31 cellular contexts compared by ENCODE assay signal in genomic region chr1:115830963-115831362, GRCh38. TPM values are rescaled to one million over a fixed set of nuclear protein-coding genes. Genes with fewer than 3 reads are reported as not detected.
"Had no signal": no experiment of that assay in that cellular context is flagged by ENCODE, and none has a peak within 500 bp of the region (broad histone marks: within the 10 kb centered on the region; RNA-seq: fewer than 3 reads in every experiment).

No MANE protein-coding gene starts in this region.

- H3K36me3 Mint-ChIP-seq: brain; mesothelial cell of epicardium; natural killer cell treated with Interleukin-12 subunit alpha and Interleukin-12 subunit beta and Interleukin-15 and Interleukin-18, amount 100 ng/mL, for 72 hours had no signal

- ATAC-seq: activated CD8-positive, alpha-beta memory T cell treated with anti-CD3 and anti-CD28 coated beads, Interleukin-2, amount 10 ng/mL, durations not matched to agents 7 days and 5 days; activated CD8-positive, alpha-beta T cell treated with anti-CD3 and anti-CD28 coated beads for 36 hours; activated naive CD8-positive, alpha-beta T cell treated with anti-CD3 and anti-CD28 coated beads, Interleukin-2, amount 50 U/mL, for 24 hours; left lung; natural killer cell treated with Interleukin-12 subunit alpha and Interleukin-12 subunit beta and Interleukin-15 and Interleukin-18, amount 100 ng/mL, for 72 hours; pancreas; right cardiac atrium; upper lobe of right lung had no signal

- H3K9me3 Mint-ChIP-seq: activated CD4-positive, alpha-beta T cell treated with anti-CD3 and anti-CD28 coated beads, Interleukin-2, amount 10 ng/mL, durations not matched to agents 7 days and 5 days; activated CD8-positive, alpha-beta T cell treated with anti-CD3 and anti-CD28 coated beads for 36 hours; activated naive CD8-positive, alpha-beta T cell treated with anti-CD3 and anti-CD28 coated beads, Interleukin-2, amount 50 U/mL, for 24 hours; mesothelial cell of epicardium; natural killer cell treated with Interleukin-12 subunit alpha and Interleukin-12 subunit beta and Interleukin-15 and Interleukin-18, amount 100 ng/mL, for 72 hours; stimulated activated naive CD8-positive, alpha-beta T cell treated with anti-CD3 and anti-CD28 coated beads, Interleukin-15, Interleukin-2, amounts not matched to agents 100 ng/mL and 50 ng/mL, for 24 hours had no signal

- H3K27me3 ChIP-seq: thyroid gland had no signal

- H3K4me1 ChIP-seq: pancreas had no signal

- H3K4me3 ChIP-seq: left lung, lung, pancreas, thyroid gland, upper lobe of right lung had no signal

- H3K4me3 Mint-ChIP-seq: activated CD4-positive, alpha-beta T cell treated with anti-CD3 and anti-CD28 coated beads, Interleukin-2, amount 10 ng/mL, durations not matched to agents 7 days and 5 days; activated CD8-positive, alpha-beta memory T cell treated with anti-CD3 and anti-CD28 coated beads, Interleukin-2, amount 10 ng/mL, durations not matched to agents 7 days and 5 days; activated CD8-positive, alpha-beta T cell treated with anti-CD3 and anti-CD28 coated beads for 36 hours; activated naive CD8-positive, alpha-beta T cell treated with anti-CD3 and anti-CD28 coated beads, Interleukin-2, amount 50 U/mL, for 24 hours; mesothelial cell of epicardium; natural killer cell treated with Interleukin-12 subunit alpha and Interleukin-12 subunit beta and Interleukin-15 and Interleukin-18, amount 100 ng/mL, for 72 hours; stimulated activated naive CD8-positive, alpha-beta T cell treated with anti-CD3 and anti-CD28 coated beads, Interleukin-15, Interleukin-2, amounts not matched to agents 100 ng/mL and 50 ng/mL, for 24 hours had no signal

- DNase-seq: activated CD4-positive, alpha-beta T cell treated with anti-CD3 and anti-CD28 coated beads, Interleukin-2, amount 10 ng/mL, durations not matched to agents 7 days and 5 days; activated CD4-positive, CD25-positive, alpha-beta regulatory T cell treated with anti-CD3 and anti-CD28 coated beads, Interleukin-2, amount 50 U/mL, for 72 hours; activated CD8-positive, alpha-beta memory T cell treated with anti-CD3 and anti-CD28 coated beads, Interleukin-2, amount 10 ng/mL, durations not matched to agents 7 days and 5 days; activated CD8-positive, alpha-beta T cell treated with anti-CD3 and anti-CD28 coated beads for 36 hours; activated effector memory CD4-positive, alpha-beta T cell treated with anti-CD3 and anti-CD28 coated beads, Interleukin-2, amount 50 U/mL, for 16 hours; activated naive CD4-positive, alpha-beta T cell treated with anti-CD3 and anti-CD28 coated beads, Interleukin-2, amount 50 U/mL, for 16 hours; activated naive CD8-positive, alpha-beta T cell treated with anti-CD3 and anti-CD28 coated beads, Interleukin-2, amount 50 U/mL, for 24 hours; activated T-cell treated with anti-CD3 and anti-CD28 coated beads for 4 hours; aorta; caudate nucleus; dermis blood vessel endothelial cell; effector CD8-positive, alpha-beta T cell; foreskin fibroblast; left lung; pancreas; right cardiac atrium; stimulated activated CD4-positive, alpha-beta T cell treated with anti-CD3 and anti-CD28 coated beads, Interleukin-12 subunit alpha, Interleukin-12 subunit beta, amount 100 ng/mL, for 4 hours; substantia nigra; thyroid gland; upper lobe of right lung; WERI-Rb-1 had no signal

- H3K27ac Mint-ChIP-seq: activated CD4-positive, alpha-beta T cell treated with anti-CD3 and anti-CD28 coated beads, Interleukin-2, amount 10 ng/mL, durations not matched to agents 7 days and 5 days; activated CD8-positive, alpha-beta memory T cell treated with anti-CD3 and anti-CD28 coated beads, Interleukin-2, amount 10 ng/mL, durations not matched to agents 7 days and 5 days; activated CD8-positive, alpha-beta T cell treated with anti-CD3 and anti-CD28 coated beads for 36 hours; activated naive CD8-positive, alpha-beta T cell treated with anti-CD3 and anti-CD28 coated beads, Interleukin-2, amount 50 U/mL, for 24 hours; brain; mesothelial cell of epicardium; natural killer cell treated with Interleukin-12 subunit alpha and Interleukin-12 subunit beta and Interleukin-15 and Interleukin-18, amount 100 ng/mL, for 72 hours; stimulated activated naive CD8-positive, alpha-beta T cell treated with anti-CD3 and anti-CD28 coated beads, Interleukin-15, Interleukin-2, amounts not matched to agents 100 ng/mL and 50 ng/mL, for 24 hours had no signal

- H3K27ac ChIP-seq: left lung, neutrophil, pancreas, thyroid gland, upper lobe of right lung, WERI-Rb-1 had no signal

- H3K36me3 ChIP-seq: left lung, neutrophil, pancreas, thyroid gland, upper lobe of right lung, WERI-Rb-1 had no signal

RNA-seq across cellular contexts. Expression of gene NHLH2, which starts 10.0 kb away (rescaled TPM):
- total RNA-seq: activated CD4-positive, alpha-beta T cell treated with anti-CD3 and anti-CD28 coated beads, Interleukin-2, amount 10 ng/mL, durations not matched to agents 7 days and 5 days; activated CD8-positive, alpha-beta memory T cell treated with anti-CD3 and anti-CD28 coated beads, Interleukin-2, amount 10 ng/mL, durations not matched to agents 7 days and 5 days; activated CD8-positive, alpha-beta T cell treated with anti-CD3 and anti-CD28 coated beads for 36 hours; aorta; dermis blood vessel endothelial cell; fibroblast of lung; left lung; natural killer cell treated with Interleukin-12 subunit alpha and Interleukin-12 subunit beta and Interleukin-15 and Interleukin-18, amount 100 ng/mL, for 72 hours; pulmonary artery endothelial cell; right cardiac atrium; skeletal muscle tissue; T-helper 2 cell treated with Interferon-gamma antibody and Interleukin-4, amounts not matched to agents 100 ng/mL and 5 ng/mL, for 36 hours; thyroid gland had no signal
- polyA plus RNA-seq: aorta, fibroblast of lung, right cardiac atrium had no signal
